Comparison of ENCODE assay signal across 1 cellular context in the genomic region with DNA sequence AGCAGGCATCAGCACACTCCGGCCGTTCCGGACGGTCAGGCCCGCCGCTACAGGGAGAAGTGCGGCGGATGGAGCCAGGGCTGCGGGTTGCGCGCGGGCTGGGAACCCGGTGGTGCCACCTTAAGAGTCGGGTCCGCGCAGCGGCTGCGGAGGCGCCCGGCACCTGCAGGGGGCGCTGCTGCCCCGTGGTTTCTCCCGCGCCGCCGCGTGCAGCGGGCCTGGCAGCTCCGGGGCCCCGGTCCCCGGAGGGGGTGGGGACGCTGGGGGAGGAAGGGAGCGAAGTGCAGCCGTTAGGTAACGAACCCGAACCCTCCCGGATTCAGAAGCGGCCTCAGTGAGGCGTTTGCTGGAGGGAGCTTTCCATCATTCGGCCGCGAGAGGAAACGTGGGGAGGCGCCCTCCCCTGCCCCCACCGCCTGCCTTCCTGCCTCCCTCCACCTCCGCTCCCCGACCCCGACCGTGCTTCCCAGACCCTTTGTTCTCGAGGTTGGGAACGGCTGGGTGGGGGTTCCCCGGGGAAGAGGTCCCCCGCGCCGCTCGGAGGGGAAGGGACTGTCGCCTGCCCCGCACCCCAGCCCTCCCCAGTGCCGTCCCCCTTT.
A peak's percentile ranks its signal among the peaks of the same experiment; 100 is the strongest.
TF ChIP-seq lines count a peak whose summit lies in the region.

No MANE protein-coding gene starts in this region.

TF ChIP-seq in SK-N-SH treated with all-trans-retinoic acid at 6 μM for 48 hours, 23 proteins besides CTCF, POLR2A, EP300 and RAD21 (continued from another document):
- TF ChIP-seq, protein P1, sequence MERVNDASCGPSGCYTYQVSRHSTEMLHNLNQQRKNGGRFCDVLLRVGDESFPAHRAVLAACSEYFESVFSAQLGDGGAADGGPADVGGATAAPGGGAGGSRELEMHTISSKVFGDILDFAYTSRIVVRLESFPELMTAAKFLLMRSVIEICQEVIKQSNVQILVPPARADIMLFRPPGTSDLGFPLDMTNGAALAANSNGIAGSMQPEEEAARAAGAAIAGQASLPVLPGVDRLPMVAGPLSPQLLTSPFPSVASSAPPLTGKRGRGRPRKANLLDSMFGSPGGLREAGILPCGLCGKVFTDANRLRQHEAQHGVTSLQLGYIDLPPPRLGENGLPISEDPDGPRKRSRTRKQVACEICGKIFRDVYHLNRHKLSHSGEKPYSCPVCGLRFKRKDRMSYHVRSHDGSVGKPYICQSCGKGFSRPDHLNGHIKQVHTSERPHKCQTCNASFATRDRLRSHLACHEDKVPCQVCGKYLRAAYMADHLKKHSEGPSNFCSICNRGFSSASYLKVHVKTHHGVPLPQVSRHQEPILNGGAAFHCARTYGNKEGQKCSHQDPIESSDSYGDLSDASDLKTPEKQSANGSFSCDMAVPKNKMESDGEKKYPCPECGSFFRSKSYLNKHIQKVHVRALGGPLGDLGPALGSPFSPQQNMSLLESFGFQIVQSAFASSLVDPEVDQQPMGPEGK (CRISPR knock-in tag; IDR thresholded peaks at IDR 0.05; ENCODE audit: borderline replicate concordance) = peak; percentile 36; the same call in 1 of the 2 replicates
- TF ChIP-seq ZFP3 (CRISPR knock-in tag; IDR thresholded peaks at IDR 0.05) = peak; percentile 52; the same call in 1 of the 2 replicates
- no peak for TF ChIP-seq ARNTL (CRISPR knock-in tag; IDR thresholded peaks at IDR 0.05; ENCODE audit: borderline replicate concordance, low read depth)
- TF ChIP-seq, protein P2, sequence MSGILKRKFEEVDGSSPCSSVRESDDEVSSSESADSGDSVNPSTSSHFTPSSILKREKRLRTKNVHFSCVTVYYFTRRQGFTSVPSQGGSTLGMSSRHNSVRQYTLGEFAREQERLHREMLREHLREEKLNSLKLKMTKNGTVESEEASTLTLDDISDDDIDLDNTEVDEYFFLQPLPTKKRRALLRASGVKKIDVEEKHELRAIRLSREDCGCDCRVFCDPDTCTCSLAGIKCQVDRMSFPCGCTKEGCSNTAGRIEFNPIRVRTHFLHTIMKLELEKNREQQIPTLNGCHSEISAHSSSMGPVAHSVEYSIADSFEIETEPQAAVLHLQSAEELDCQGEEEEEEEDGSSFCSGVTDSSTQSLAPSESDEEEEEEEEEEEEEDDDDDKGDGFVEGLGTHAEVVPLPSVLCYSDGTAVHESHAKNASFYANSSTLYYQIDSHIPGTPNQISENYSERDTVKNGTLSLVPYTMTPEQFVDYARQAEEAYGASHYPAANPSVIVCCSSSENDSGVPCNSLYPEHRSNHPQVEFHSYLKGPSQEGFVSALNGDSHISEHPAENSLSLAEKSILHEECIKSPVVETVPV (CRISPR knock-in tag; IDR thresholded peaks at IDR 0.05) = no peak
